In the genomic region with DNA sequence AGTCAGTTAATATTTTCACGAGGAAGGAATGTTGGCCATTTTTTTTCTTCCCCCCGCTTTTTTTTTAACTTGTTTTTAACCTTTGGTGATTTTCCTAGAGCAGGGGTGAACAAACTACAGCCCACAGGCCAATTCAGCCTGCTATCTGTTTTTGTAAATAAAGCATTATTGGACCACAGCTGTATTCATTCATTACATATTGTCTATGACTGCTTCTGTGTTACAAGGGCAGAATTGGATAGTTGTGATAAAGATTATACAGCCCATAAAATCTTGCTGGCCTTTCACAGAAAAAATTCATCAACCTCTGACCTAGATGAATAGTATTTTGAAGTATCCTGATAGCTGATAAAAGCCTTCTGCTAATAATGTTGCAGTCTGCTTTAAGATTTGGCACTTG, we compare ENCODE assay signal across 17 cellular contexts.
DNase-seq lines count a peak whose midpoint lies in the region; ATAC-seq and TF ChIP-seq lines count a peak whose summit lies in the region.
"Had no signal": no experiment of that assay in that cellular context is flagged by ENCODE, and none has a peak within 500 bp of the region (broad histone marks: within the 10 kb centered on the region; RNA-seq: fewer than 3 reads in every experiment).

No MANE protein-coding gene starts in this region.

- in situ Hi-C loops in gastrocnemius medialis (cut with MboI; ENCODE audit: low sequenced_read_pairs in 4 of 4): no loop called here

- H3K4me3 Mint-ChIP-seq in Calu3 (ENCODE audit: low read depth, unreplicated experiment): peak overlapping the region; percentile 6
- H3K4me3 Mint-ChIP-seq: CD8-positive, alpha-beta memory T cell; dendritic cell treated with granulocyte-macrophage colony-stimulating factor and Interleukin-4, amounts not matched to agents 40 ng/mL and 50 ng/mL, for 4 days had no signal

- peaks cover 4 to 10% of the 10 kb centered on the region in 2 donors for H3K4me1 ChIP-seq in gastrocnemius medialis

- CTCF ChIA-PET in Calu3 (lab: Charles Lee): interaction anchor here (0.7 kb wide), 1 partner anchor 345 kb away, joined by 3 read pairs; no protein-coding TSS in a partner anchor

- TF ChIP-seq CTCF in Calu3 (IDR thresholded peaks at IDR 0.05; ENCODE audit: unreplicated experiment) (no peak), fibroblast of the aortic adventitia (IDR thresholded peaks at IDR 0.05; ENCODE audit: insufficient read depth, low read length) (no peak), gastrocnemius medialis (IDR thresholded peaks at IDR 0.05 in 4 of 5, conservative IDR thresholded peaks at IDR 0.05 in 1 of 5) (no peak)

- H3K36me3 ChIP-seq in SK-N-MC (ENCODE audit: insufficient read depth, low read length) (peaks cover 33% of the 10 kb centered on the region), gastrocnemius medialis (peaks cover 0 to 5% of the 10 kb centered on the region in 2 donors)
- H3K36me3 ChIP-seq: SJSA1 had no signal

- H3K36me3 Mint-ChIP-seq in Calu3 (ENCODE audit: insufficient read depth, unreplicated experiment): no peaks in the 10 kb centered on the region
- H3K36me3 Mint-ChIP-seq: CD8-positive, alpha-beta memory T cell had no signal

- H3K9ac ChIP-seq in SK-N-MC (ENCODE audit: insufficient read length): no peak overlapping the region

- H3K27me3 ChIP-seq in gastrocnemius medialis: no peaks in the 10 kb centered on the region
- H3K27me3 ChIP-seq: SJSA1, tibial nerve had no signal

- H3K27me3 Mint-ChIP-seq in Calu3 (ENCODE audit: unreplicated experiment): no peaks in the 10 kb centered on the region
- H3K27me3 Mint-ChIP-seq: dendritic cell treated with granulocyte-macrophage colony-stimulating factor and Interleukin-4, amounts not matched to agents 40 ng/mL and 50 ng/mL, for 4 days had no signal

- H3K9me3 Mint-ChIP-seq in Calu3 (ENCODE audit: low read depth, unreplicated experiment): no peaks in the 10 kb centered on the region
- H3K9me3 Mint-ChIP-seq: CD8-positive, alpha-beta memory T cell; dendritic cell treated with granulocyte-macrophage colony-stimulating factor and Interleukin-4, amounts not matched to agents 40 ng/mL and 50 ng/mL, for 4 days had no signal

- intact Hi-C loops in Calu3 (cut with micrococcal nuclease; ENCODE audit: unreplicated experiment) (no loop called here), gastrocnemius medialis (cut with DNase I; ENCODE audit: low total_unique reads) (no loop called here)

- ATAC-seq in gastrocnemius medialis: no peak
- no peak for ATAC-seq in HG03565 (IDR thresholded peaks at IDR 0.05; ENCODE audit: unreplicated experiment)

- no peak for DNase-seq in Calu3
- DNase-seq in SK-N-MC (ENCODE audit: low read depth, low spot score): no peak
- DNase-seq in fibroblast of the aortic adventitia (ENCODE audit: low read depth): peak; percentile 33
- no peak for DNase-seq in gastrocnemius medialis
- no peak for DNase-seq in AG20443 (ENCODE audit: low spot score)
- DNase-seq in iPS-NIHi11 (ENCODE audit: low spot score): no peak
- DNase-seq in pons (ENCODE audit: low spot score): no peak
- DNase-seq: activated CD4-positive, alpha-beta T cell treated with anti-CD3 and anti-CD28 coated beads for 48 hours; activated CD8-positive, alpha-beta memory T cell treated with anti-CD3 and anti-CD28 coated beads, Interleukin-2, amount 50 U/mL, for 48 hours; activated naive CD4-positive, alpha-beta T cell treated with Interleukin-2 at 50 U/mL for 16 hours; CD8-positive, alpha-beta memory T cell; NCI-H1436 treated with DMSO at 0.1 percent for 48 hours; NCI-H446 treated with DMSO at 0.1 percent for 48 hours had no signal

- H3K4me1 Mint-ChIP-seq in Calu3 (ENCODE audit: low read depth, unreplicated experiment): peaks cover 18% of the 10 kb centered on the region
- H3K4me1 Mint-ChIP-seq: CD8-positive, alpha-beta memory T cell had no signal

- TF ChIP-seq POLR2A in gastrocnemius medialis (IDR thresholded peaks at IDR 0.05): no peak

- BruUV-seq in Calu3 (replicated peaks; lab: Mats Ljungman, UMichigan): no TSS peak

- H3K9me3 ChIP-seq in SK-N-MC (ENCODE audit: low read depth, low read length) (no peaks in the 10 kb centered on the region), gastrocnemius medialis (no peaks in the 10 kb centered on the region)
- H3K9me3 ChIP-seq: SJSA1, tibial nerve had no signal

- peak overlapping the region; percentile 27; the same call in 1 of the 2 replicates for H3K27ac ChIP-seq in SK-N-MC
- peak overlapping the region in 3 of 4 donors; percentile 23 to 43 (median 35) for H3K27ac ChIP-seq in gastrocnemius medialis
- H3K27ac ChIP-seq: SJSA1 had no signal

- H3K4me3 ChIP-seq in SK-N-MC: no peak overlapping the region
- H3K4me3 ChIP-seq in fibroblast of the aortic adventitia (ENCODE audit: low read depth, low read length): no peak overlapping the region
- no peak overlapping the region for H3K4me3 ChIP-seq in gastrocnemius medialis
- H3K4me3 ChIP-seq: SJSA1, tibial nerve had no signal

- H3K27ac Mint-ChIP-seq in Calu3 (ENCODE audit: unreplicated experiment): peak overlapping the region; percentile 80
- H3K27ac Mint-ChIP-seq: CD8-positive, alpha-beta memory T cell; dendritic cell treated with granulocyte-macrophage colony-stimulating factor and Interleukin-4, amounts not matched to agents 40 ng/mL and 50 ng/mL, for 4 days had no signal
